In the genomic region with DNA sequence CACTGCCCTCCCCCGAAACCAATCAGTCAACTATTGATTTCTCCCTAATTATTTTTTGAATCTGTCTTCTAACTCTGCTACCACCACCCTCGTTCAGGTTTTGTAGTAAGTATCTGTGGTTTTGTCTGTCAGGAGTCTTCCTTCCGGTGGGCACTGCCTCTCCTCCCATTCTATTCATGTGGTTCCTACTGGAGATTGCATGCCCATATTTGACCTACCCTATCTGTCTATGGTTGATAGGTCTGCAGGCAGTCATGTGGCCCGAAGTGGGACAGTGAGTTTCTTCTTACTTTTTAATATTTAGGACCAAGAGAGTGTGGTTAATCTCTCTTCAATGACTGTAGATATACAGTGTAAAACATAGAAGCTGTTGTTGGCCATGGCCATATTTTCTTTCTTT, we compare ENCODE assay signal across 11 cellular contexts. TPM values are rescaled to one million over a fixed set of nuclear protein-coding genes. Genes with fewer than 3 reads are reported as not detected.
DNase-seq lines count a peak whose midpoint lies in the region; ATAC-seq, FAIRE-seq and TF ChIP-seq lines count a peak whose summit lies in the region.
"Had no signal": no experiment of that assay in that cellular context is flagged by ENCODE, and none has a peak within 500 bp of the region (broad histone marks: within the 10 kb centered on the region; RNA-seq: fewer than 3 reads in every experiment).

No MANE protein-coding gene starts in this region.

- no peak overlapping the region for H3K9ac ChIP-seq in BLaER1

- peaks cover 30% of the 10 kb centered on the region for H3K4me1 Mint-ChIP-seq in CD14-positive monocyte

- peak; percentile 70 for ATAC-seq in GM19438 (IDR thresholded peaks at IDR 0.05; ENCODE audit: low read depth, unreplicated experiment)
- ATAC-seq: PC-3 had no signal

- no peaks in the 10 kb centered on the region for H3K27me3 ChIP-seq in BLaER1

- intact Hi-C loops in CD14-positive monocyte (cut with micrococcal nuclease): no loop called here

- no peaks in the 10 kb centered on the region for H4K20me1 ChIP-seq in BLaER1

- peak overlapping the region in 1 of 2 donors; percentile 14 for H3K4me3 Mint-ChIP-seq in CD14-positive monocyte

- H3K36me3 ChIP-seq in BLaER1: no peaks in the 10 kb centered on the region

- DNase-seq in NOMO-1 treated with dmso at 0.1 percent for 144 hours (lab: John Stamatoyannopoulos, UW; ENCODE audit: unreplicated experiment) (peak; percentile 5), activated T-helper 1 cell treated with Interleukin-2 at 50 U/mL for 16 hours (ENCODE audit: low read depth) (peak; percentile 10), NK-92 (lab: John Stamatoyannopoulos, UW; ENCODE audit: unreplicated experiment) (no peak), GM12892 (ENCODE audit: insufficient read length) (no peak), CD14-positive monocyte (ENCODE audit: low spot score) (no peak)
- DNase-seq in stimulated activated CD8-positive, alpha-beta memory T cell treated with anti-CD3 and anti-CD28 coated beads, Interleukin-4, amount 100 ng/mL, for 48 hours: no peak
- DNase-seq: cerebellar nuclear complex, NCI-H1417 treated with DMSO at 0.1 percent for 48 hours, PC-3 had no signal

- H3K27me3 Mint-ChIP-seq in CD14-positive monocyte (ENCODE audit: low read depth in 3 of 3): peaks cover 4 to 10% (median 4%) of the 10 kb centered on the region in 3 donors

- H3K9me3 Mint-ChIP-seq in CD14-positive monocyte: peaks cover 0 to 12% (median 6%) of the 10 kb centered on the region in 7 donors

- peak overlapping the region in 2 of 7 donors; percentile 1 to 57 for H3K27ac Mint-ChIP-seq in CD14-positive monocyte

- H3K4me2 ChIP-seq in BLaER1: peak overlapping the region; percentile 78

- no peak for TF ChIP-seq CTCF in CD14-positive monocyte (IDR thresholded peaks at IDR 0.05)

- TF ChIP-seq POLR2A in GM12892 (IDR thresholded peaks at IDR 0.05; ENCODE audit: low read depth, low read length): no peak

- H3K4me3 ChIP-seq in BLaER1: no peak overlapping the region

- H3K4me1 ChIP-seq in BLaER1: peaks cover 47% of the 10 kb centered on the region

- H3K27ac ChIP-seq in BLaER1: no peak overlapping the region

- no peak for FAIRE-seq in GM12892 (lab: Jason Lieb, UNC)

- H3K36me3 Mint-ChIP-seq in CD14-positive monocyte: no peaks in the 10 kb centered on the region

- H3K9me3 ChIP-seq in BLaER1: no peaks in the 10 kb centered on the region

RNA-seq across cellular contexts. Expression of a gene that starts 17.8 kb away (rescaled TPM):
- 12.2 TPM for polyA plus RNA-seq in GM12892 (2012; ENCODE audit: missing spikeins)
- polyA plus RNA-seq in CD14-positive monocyte: 1 to 10 TPM; 1.0 to 2.5 TPM

RNA-seq across cellular contexts. Expression of a gene that starts 35.1 kb away (rescaled TPM):
- polyA plus RNA-seq in GM12892 (2012; ENCODE audit: missing spikeins): 11.0 TPM
- polyA plus RNA-seq in CD14-positive monocyte: 1 to 10 TPM; 1.4 TPM

Comparison
In these comparisons a context has a peak if more than half of its experiments do, and no peak if none do; other contexts are left out.
1. DNase-seq: peak in NOMO-1 treated with dmso at 0.1 percent for 144 hours (single experiment) and activated T-helper 1 cell treated with Interleukin-2 at 50 U/mL for 16 hours (single experiment); none in NK-92 (single experiment), stimulated activated CD8-positive, alpha-beta memory T cell treated with anti-CD3 and anti-CD28 coated beads, Interleukin-4, amount 100 ng/mL, for 48 hours (single experiment), GM12892 (single experiment) and CD14-positive monocyte (single experiment).